Comparison of ENCODE assay signal across 23 cellular contexts in the genomic region with DNA sequence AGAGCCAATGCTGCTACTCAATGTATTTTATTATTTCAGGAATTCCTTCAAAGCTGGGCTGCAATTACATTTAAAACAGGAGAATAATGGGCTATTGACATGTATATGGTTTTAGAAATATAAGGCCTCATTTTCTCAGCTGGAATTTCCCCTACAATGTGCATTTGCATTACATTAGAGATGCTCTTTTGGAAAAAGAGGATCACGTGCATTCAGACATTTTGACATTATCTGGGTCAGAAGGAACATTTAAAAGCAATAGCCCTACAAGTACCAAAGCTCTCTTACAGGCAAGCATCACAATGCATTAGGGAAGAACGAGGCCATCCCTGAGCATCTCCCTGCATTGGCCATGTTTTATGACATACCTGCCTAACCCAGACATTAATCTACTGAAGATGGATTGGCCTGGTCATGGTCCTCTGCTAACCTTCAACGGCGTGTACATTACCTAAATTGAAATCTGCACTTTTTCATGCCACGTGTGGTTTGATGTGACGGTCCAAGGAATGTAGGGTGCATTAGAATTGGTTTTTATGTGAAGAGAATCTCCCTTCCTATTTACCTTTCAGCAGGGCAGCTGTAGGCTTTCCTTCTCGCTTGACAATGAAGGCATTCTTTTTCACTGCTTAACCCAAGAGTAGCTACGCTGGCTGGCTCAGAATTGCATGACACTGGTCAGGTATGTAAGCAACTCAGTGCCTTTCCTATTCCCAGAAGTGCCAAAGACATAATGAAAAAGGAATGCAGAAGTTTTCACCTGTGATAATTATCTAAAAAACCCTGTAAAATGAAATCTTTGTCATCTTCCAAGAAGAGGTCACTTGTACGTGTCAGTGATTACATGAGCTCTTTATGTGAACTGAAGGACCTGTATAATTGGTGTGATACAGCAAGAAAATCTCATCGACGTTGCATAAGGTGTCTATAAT.
DNase-seq lines count a peak whose midpoint lies in the region; ATAC-seq lines count a peak whose summit lies in the region.
"Had no signal": no experiment of that assay in that cellular context is flagged by ENCODE, and none has a peak within 500 bp of the region (broad histone marks: within the 10 kb centered on the region; RNA-seq: fewer than 3 reads in every experiment).

No MANE protein-coding gene starts in this region.

- DNase-seq in SK-N-DZ (ENCODE audit: low spot score) = peak; percentile 1
- peak; percentile 79 for DNase-seq in iPS DF 19.7 (ENCODE audit: low read depth, low spot score)
- peak; percentile 78 to 94 for DNase-seq in trophoblast cell
- no peak for DNase-seq in retina
- DNase-seq: activated CD4-positive, alpha-beta memory T cell treated with anti-CD3 and anti-CD28 coated beads, Interleukin-2, amount 10 ng/mL, durations not matched to agents 7 days and 5 days; activated CD4-positive, CD25-positive, alpha-beta regulatory T cell; activated gamma-delta T cell; activated T-cell treated with anti-CD3 and anti-CD28 coated beads for 4 hours; adrenal gland; Kasumi-1; left colon; NCI-H1092 treated with DMSO at 0.1 percent for 48 hours; NCI-H2171; nephron progenitor cell; SK-N-SH; stimulated activated CD4-positive, alpha-beta T cell treated with anti-CD3 and anti-CD28 coated beads, Interleukin-2, amount 100 ng/mL, for 48 hours; T-helper 9 cell had no signal

- H4K91ac ChIP-seq in trophoblast cell (ENCODE audit: low read depth, low read length) = no peak overlapping the region

- no peak overlapping the region for H2BK120ac ChIP-seq in trophoblast cell (ENCODE audit: insufficient read depth, low read length, poor library complexity)

- H3K79me2 ChIP-seq in trophoblast cell (ENCODE audit: control insufficient read depth, insufficient read depth, low read length, poor library complexity) = no peaks in the 10 kb centered on the region
- H3K79me2 ChIP-seq: hepatocyte had no signal

- H2BK12ac ChIP-seq in trophoblast cell (ENCODE audit: low read length) = no peak overlapping the region

- no peak for ATAC-seq in GM18502 (IDR thresholded peaks at IDR 0.05; ENCODE audit: poor library complexity, unreplicated experiment)
- ATAC-seq in HG03571 (IDR thresholded peaks at IDR 0.05; ENCODE audit: unreplicated experiment) = no peak
- ATAC-seq: left colon had no signal

- no peak overlapping the region for H2AFZ ChIP-seq in trophoblast cell (ENCODE audit: insufficient read depth, low read length, poor library complexity)
- H2AFZ ChIP-seq: hepatocyte had no signal

- H3K14ac ChIP-seq in trophoblast cell (ENCODE audit: low read length) = no peak overlapping the region

- no peak overlapping the region for H3K4me2 ChIP-seq in trophoblast cell (ENCODE audit: low read length)
- H3K4me2 ChIP-seq: hepatocyte, SK-N-SH had no signal

- no peak overlapping the region for H4K12ac ChIP-seq in trophoblast cell (ENCODE audit: low read depth, low read length)

- H3K4me1 ChIP-seq in HUES48 (ENCODE audit: control insufficient read depth, insufficient read depth, low read length) (peaks cover 49% of the 10 kb centered on the region), trophoblast cell (ENCODE audit: control insufficient read depth in 1 of 2, insufficient read depth in 2 of 2, low read length in 2 of 2) (no peaks in the 10 kb centered on the region)
- H3K4me1 ChIP-seq: adrenal gland had no signal

- H3K27ac ChIP-seq in HUES48 (ENCODE audit: low read depth, low read length) (peak overlapping the region; percentile 98), trophoblast cell (ENCODE audit: low read depth, low read length) (no peak overlapping the region)
- H3K27ac ChIP-seq: cardiac muscle cell, hepatocyte, skin epidermis had no signal

- no peak overlapping the region for H2BK5ac ChIP-seq in trophoblast cell (ENCODE audit: low read depth, low read length, poor library complexity)

- no peaks in the 10 kb centered on the region for H3K79me1 ChIP-seq in trophoblast cell (ENCODE audit: low read length)

- H3K36me3 ChIP-seq in HUES48 (ENCODE audit: control insufficient read depth, insufficient read depth, low read length) = no peaks in the 10 kb centered on the region
- no peaks in the 10 kb centered on the region for H3K36me3 ChIP-seq in trophoblast cell (ENCODE audit: control insufficient read depth in 1 of 2, insufficient read depth in 2 of 2, low read length in 2 of 2)
- H3K36me3 ChIP-seq: adrenal gland, cardiac muscle cell had no signal

- H3K4me3 ChIP-seq in HUES48 (ENCODE audit: low read depth, low read length) (peak overlapping the region; percentile 32), trophoblast cell (ENCODE audit: low read depth, low read length) (no peak overlapping the region)
- H3K4me3 ChIP-seq: adrenal gland, cardiac muscle cell, hepatocyte, skin epidermis had no signal

- H3K18ac ChIP-seq in trophoblast cell (ENCODE audit: low read length) = no peak overlapping the region

- no peak overlapping the region for H3K23ac ChIP-seq in trophoblast cell (ENCODE audit: low read length)

- no peak overlapping the region for H3K4ac ChIP-seq in trophoblast cell (ENCODE audit: low read depth, low read length)

- H4K8ac ChIP-seq in trophoblast cell (ENCODE audit: low read depth, low read length) = no peak overlapping the region

- no CpG with 5 or more reads among the region's 11 CpGs for WGBS in trophoblast cell (ENCODE audit: extremely low coverage, insufficient coverage, insufficient read length)

- H3K27me3 ChIP-seq in HUES48 (ENCODE audit: control insufficient read depth, insufficient read depth, low read length) = no peaks in the 10 kb centered on the region
- no peaks in the 10 kb centered on the region for H3K27me3 ChIP-seq in trophoblast cell (ENCODE audit: insufficient read depth, low read length)
- H3K27me3 ChIP-seq: adrenal gland, cardiac muscle cell, hepatocyte had no signal

- peak overlapping the region; percentile 57 for H3K9ac ChIP-seq in HUES48 (ENCODE audit: low read depth, low read length)
- no peak overlapping the region for H3K9ac ChIP-seq in trophoblast cell (ENCODE audit: low read length)
- H3K9ac ChIP-seq: SK-N-SH had no signal

- no peak overlapping the region for H2AK5ac ChIP-seq in trophoblast cell (ENCODE audit: low read length)

- no peaks in the 10 kb centered on the region for H3K9me3 ChIP-seq in HUES48 (ENCODE audit: control insufficient read depth, insufficient read depth, low read length)
- no peaks in the 10 kb centered on the region for H3K9me3 ChIP-seq in trophoblast cell (ENCODE audit: insufficient read depth, low read depth, low read length)
- H3K9me3 ChIP-seq: adrenal gland, SK-N-SH had no signal
